Comparison of ENCODE assay signal across 9 cellular contexts in genomic region chr12:5083955-5084849, GRCh38. TPM values are rescaled to one million over a fixed set of nuclear protein-coding genes. Genes with fewer than 3 reads are reported as not detected.
DNase-seq lines count a peak whose midpoint lies in the region; ATAC-seq and TF ChIP-seq lines count a peak whose summit lies in the region.
"Had no signal": no experiment of that assay in that cellular context is flagged by ENCODE, and none has a peak within 500 bp of the region (broad histone marks: within the 10 kb centered on the region; RNA-seq: fewer than 3 reads in every experiment).

No MANE protein-coding gene starts in this region.

- TF ChIP-seq POLR2A in lower leg skin (IDR thresholded peaks at IDR 0.05), result no peak

- ATAC-seq in HG03571 (IDR thresholded peaks at IDR 0.05; ENCODE audit: unreplicated experiment), result no peak
- ATAC-seq in GM18868 (IDR thresholded peaks at IDR 0.05; ENCODE audit: unreplicated experiment), result no peak
- no peak for ATAC-seq in HG03159 (IDR thresholded peaks at IDR 0.05; ENCODE audit: unreplicated experiment)

- TF ChIP-seq CTCF in chondrocyte (IDR thresholded peaks at IDR 0.05) (peak; percentile 90), lower leg skin (IDR thresholded peaks at IDR 0.05) (no peak)

- intact Hi-C loops in lower leg skin (cut with DNase I; ENCODE audit: low total_unique reads), result loop anchor here (2.0 to 10.0 kb wide), 2 partner anchors 63 to 229 kb away; no protein-coding TSS in a partner anchor

- no peaks in the 10 kb centered on the region for H3K36me3 ChIP-seq in H7 (replicated peaks; ENCODE audit: control insufficient read depth, insufficient read depth, low read length)

- H3K4me3 ChIP-seq in H7 (ENCODE audit: insufficient read depth, low read depth, low read length) (no peak overlapping the region), lower leg skin (ENCODE audit: low read depth, poor library complexity, severe bottlenecking) (no peak overlapping the region)

- H3K4me1 Mint-ChIP-seq in chondrocyte (ENCODE audit: low read depth), result peaks cover 57% of the 10 kb centered on the region

- H3K27ac Mint-ChIP-seq in chondrocyte (ENCODE audit: unreplicated experiment), result peak overlapping the region; percentile 91

- DNase-seq in COLO829 (ENCODE audit: low spot score), result peak; percentile 83
- DNase-seq in H7, result peak; percentile 77
- peak; percentile 70 for DNase-seq in NCI-H82 (lab: John Stamatoyannopoulos, UW)
- no peak for DNase-seq in chondrocyte (ENCODE audit: low spot score)
- peak; percentile 37 to 38 for DNase-seq in lower leg skin (ENCODE audit: low spot score in 2 of 2)

- no peak overlapping the region for H3K4me3 Mint-ChIP-seq in chondrocyte (ENCODE audit: unreplicated experiment)

- H3K9me3 Mint-ChIP-seq in chondrocyte (ENCODE audit: low read depth), result no peaks in the 10 kb centered on the region

- WGBS in lower leg skin, 2 donors, result 58 to 63% methylated on average over 11 of the region's 11 CpGs

- peaks cover 3% of the 10 kb centered on the region for H3K27me3 Mint-ChIP-seq in chondrocyte (ENCODE audit: low read depth)

- H3K27me3 ChIP-seq in H7 (ENCODE audit: control insufficient read depth, insufficient read depth, low read length), result no peaks in the 10 kb centered on the region

- H3K36me3 Mint-ChIP-seq in chondrocyte (ENCODE audit: low read depth), result no peaks in the 10 kb centered on the region

RNA-seq across cellular contexts. Expression of gene KCNA5, which starts 40.5 kb away (rescaled TPM):
- total RNA-seq in H7 (2014; rRNA removed; shearing (Covaris generic)), result 0.85 and 1.7 TPM in 2 replicates
- total RNA-seq in chondrocyte (1.0 to 6.7 TPM (median 6.5 TPM) in 3 replicates), lower leg skin (under 1 TPM; 0.11 to 0.62 (median 0.33) TPM)
- total RNA-seq: T-helper 1 cell treated with Interleukin-12 subunit alpha and Interleukin-12 subunit beta and Interleukin-4 antibody, amounts not matched to agents 30 ng/mL and 1 ng/mL, for 36 hours had no signal
